ENCODE assay signal across 1 cellular context in the genomic region with DNA sequence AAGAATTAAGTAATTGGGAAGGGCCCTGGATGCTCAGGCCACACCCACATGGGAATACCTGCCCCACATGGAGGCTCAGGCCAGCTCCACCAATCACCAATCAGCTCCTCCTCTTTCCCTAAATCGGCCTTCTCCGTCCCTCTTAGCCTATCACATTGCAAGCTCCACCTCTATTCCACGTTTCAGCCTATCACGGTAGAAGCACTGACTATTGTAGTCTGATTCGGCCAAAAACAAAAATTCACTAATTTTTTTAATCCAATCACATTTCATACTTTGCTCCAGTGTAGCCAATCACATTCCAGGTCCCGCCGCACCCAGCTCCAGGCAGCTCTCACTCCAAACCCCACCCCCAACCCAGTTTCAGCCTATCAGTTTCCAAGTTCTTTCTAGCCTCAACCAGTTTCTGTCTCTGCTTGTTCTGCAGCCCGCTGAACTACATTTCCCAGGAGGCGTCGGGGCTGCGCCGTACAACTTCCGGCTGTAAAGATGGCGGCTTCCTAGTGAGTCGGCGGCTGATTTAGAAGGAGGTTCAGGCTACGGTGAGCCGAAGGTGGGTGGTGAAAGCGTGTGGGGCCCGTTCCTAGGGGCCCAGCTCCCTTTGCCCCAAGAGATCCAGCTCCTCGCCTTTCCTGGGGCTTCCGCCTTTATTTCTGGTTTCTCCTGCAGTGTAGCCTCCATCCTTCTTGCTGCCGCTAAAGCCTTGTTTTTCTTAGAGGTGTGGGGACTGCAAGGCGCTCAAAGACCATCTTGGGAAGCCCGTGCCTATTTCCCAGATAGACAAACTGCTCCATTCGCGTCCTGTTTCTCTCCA.
TF ChIP-seq lines count a peak whose summit lies in the region.

A gene (plus strand): TSS at position 469 of the 814 bp plus-strand sequence. CDS start 1,364 bp downstream, outside the sequence.

TF ChIP-seq in K562, 482 proteins besides CTCF, POLR2A, EP300 and RAD21 (continued from another document and continues in another):
- peak; percentile 64; the same call in 1 of the 2 replicates for TF ChIP-seq POLR2H (tag; IDR thresholded peaks at IDR 0.05; ENCODE audit: low read depth)
- TF ChIP-seq, protein P1, sequence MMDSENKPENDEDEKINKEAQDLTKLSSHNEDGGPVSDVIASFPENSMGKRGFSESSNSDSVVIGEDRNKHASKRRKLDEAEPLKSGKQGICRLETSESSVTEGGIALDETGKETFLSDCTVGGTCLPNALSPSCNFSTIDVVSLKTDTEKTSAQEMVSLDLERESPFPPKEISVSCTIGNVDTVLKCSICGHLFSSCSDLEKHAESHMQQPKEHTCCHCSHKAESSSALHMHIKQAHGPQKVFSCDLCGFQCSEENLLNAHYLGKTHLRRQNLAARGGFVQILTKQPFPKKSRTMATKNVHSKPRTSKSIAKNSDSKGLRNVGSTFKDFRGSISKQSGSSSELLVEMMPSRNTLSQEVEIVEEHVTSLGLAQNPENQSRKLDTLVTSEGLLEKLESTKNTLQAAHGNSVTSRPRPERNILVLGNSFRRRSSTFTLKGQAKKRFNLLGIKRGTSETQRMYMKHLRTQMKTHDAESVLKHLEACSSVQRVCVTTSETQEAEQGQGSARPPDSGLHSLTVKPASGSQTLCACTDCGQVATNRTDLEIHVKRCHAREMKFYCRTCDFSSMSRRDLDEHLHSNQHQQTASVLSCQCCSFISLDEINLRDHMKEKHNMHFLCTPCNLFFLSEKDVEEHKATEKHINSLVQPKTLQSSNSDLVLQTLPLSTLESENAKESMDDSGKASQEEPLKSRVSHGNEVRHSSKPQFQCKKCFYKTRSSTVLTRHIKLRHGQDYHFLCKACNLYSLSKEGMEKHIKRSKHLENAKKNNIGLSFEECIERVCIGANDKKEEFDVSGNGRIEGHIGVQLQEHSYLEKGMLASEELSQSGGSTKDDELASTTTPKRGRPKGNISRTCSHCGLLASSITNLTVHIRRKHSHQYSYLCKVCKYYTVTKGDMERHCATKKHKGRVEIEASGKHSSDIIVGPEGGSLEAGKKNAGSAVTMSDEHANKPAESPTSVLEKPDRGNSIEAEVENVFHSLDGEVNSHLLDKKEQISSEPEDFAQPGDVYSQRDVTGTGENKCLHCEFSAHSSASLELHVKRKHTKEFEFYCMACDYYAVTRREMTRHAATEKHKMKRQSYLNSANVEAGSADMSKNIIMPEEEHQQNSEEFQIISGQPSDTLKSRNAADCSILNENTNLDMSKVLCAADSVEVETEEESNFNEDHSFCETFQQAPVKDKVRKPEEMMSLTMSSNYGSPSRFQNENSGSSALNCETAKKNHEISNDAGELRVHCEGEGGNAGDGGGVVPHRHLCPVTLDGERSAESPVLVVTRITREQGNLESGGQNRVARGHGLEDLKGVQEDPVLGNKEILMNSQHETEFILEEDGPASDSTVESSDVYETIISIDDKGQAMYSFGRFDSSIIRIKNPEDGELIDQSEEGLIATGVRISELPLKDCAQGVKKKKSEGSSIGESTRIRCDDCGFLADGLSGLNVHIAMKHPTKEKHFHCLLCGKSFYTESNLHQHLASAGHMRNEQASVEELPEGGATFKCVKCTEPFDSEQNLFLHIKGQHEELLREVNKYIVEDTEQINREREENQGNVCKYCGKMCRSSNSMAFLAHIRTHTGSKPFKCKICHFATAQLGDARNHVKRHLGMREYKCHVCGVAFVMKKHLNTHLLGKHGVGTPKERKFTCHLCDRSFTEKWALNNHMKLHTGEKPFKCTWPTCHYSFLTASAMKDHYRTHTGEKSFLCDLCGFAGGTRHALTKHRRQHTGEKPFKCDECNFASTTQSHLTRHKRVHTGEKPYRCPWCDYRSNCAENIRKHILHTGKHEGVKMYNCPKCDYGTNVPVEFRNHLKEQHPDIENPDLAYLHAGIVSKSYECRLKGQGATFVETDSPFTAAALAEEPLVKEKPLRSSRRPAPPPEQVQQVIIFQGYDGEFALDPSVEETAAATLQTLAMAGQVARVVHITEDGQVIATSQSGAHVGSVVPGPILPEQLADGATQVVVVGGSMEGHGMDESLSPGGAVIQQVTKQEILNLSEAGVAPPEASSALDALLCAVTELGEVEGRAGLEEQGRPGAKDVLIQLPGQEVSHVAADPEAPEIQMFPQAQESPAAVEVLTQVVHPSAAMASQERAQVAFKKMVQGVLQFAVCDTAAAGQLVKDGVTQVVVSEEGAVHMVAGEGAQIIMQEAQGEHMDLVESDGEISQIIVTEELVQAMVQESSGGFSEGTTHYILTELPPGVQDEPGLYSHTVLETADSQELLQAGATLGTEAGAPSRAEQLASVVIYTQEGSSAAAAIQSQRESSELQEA (IDR thresholded peaks at IDR 0.05; ENCODE audit: low read depth), result peak; percentile 85
- no peak for TF ChIP-seq HDAC3 (IDR thresholded peaks at IDR 0.05; ENCODE audit: borderline replicate concordance, partially characterized antibody)
- no peak for TF ChIP-seq ARHGAP35 (IDR thresholded peaks at IDR 0.05; ENCODE audit: partially characterized antibody)
- no peak for TF ChIP-seq ETV5 (CRISPR knock-in tag; IDR thresholded peaks at IDR 0.05; ENCODE audit: low read depth)
- peak; percentile 98 for TF ChIP-seq SIN3B (IDR thresholded peaks at IDR 0.05; ENCODE audit: low read depth)
- TF ChIP-seq PCBP1 (IDR thresholded peaks at IDR 0.05; ENCODE audit: low read depth, low read length, poor library complexity, severe bottlenecking), result no peak
- TF ChIP-seq, protein P2, sequence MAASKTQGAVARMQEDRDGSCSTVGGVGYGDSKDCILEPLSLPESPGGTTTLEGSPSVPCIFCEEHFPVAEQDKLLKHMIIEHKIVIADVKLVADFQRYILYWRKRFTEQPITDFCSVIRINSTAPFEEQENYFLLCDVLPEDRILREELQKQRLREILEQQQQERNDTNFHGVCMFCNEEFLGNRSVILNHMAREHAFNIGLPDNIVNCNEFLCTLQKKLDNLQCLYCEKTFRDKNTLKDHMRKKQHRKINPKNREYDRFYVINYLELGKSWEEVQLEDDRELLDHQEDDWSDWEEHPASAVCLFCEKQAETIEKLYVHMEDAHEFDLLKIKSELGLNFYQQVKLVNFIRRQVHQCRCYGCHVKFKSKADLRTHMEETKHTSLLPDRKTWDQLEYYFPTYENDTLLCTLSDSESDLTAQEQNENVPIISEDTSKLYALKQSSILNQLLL (CRISPR knock-in tag; IDR thresholded peaks at IDR 0.05; ENCODE audit: borderline replicate concordance), result peak; percentile 16; the same call in 1 of the 2 replicates
- TF ChIP-seq MECOM (CRISPR knock-in tag; IDR thresholded peaks at IDR 0.05), result 0 out of 2 replicates have a peak, but pooled peaks have one; percentile 55
- TF ChIP-seq POLR2G (IDR thresholded peaks at IDR 0.05; ENCODE audit: low read depth, low read length), result peak; percentile 73
- TF ChIP-seq, protein P3, sequence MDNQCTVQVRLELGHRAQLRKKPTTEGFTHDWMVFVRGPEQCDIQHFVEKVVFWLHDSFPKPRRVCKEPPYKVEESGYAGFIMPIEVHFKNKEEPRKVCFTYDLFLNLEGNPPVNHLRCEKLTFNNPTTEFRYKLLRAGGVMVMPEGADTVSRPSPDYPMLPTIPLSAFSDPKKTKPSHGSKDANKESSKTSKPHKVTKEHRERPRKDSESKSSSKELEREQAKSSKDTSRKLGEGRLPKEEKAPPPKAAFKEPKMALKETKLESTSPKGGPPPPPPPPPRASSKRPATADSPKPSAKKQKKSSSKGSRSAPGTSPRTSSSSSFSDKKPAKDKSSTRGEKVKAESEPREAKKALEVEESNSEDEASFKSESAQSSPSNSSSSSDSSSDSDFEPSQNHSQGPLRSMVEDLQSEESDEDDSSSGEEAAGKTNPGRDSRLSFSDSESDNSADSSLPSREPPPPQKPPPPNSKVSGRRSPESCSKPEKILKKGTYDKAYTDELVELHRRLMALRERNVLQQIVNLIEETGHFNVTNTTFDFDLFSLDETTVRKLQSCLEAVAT (IDR thresholded peaks at IDR 0.05), result peak in 1 of 2 experiments; percentile 96; a peak in 2 of 4 replicates
- 0 out of 2 replicates have a peak, but pooled peaks have one; percentile 28 for TF ChIP-seq ZNF75A (CRISPR knock-in tag; IDR thresholded peaks at IDR 0.05)
- no peak for TF ChIP-seq ZNF695 (CRISPR knock-in tag; IDR thresholded peaks at IDR 0.05)
- TF ChIP-seq SMAD4 (CRISPR knock-in tag; conservative IDR thresholded peaks at IDR 0.05), result peak; percentile 73
- TF ChIP-seq NEUROD1 (IDR thresholded peaks at IDR 0.05; ENCODE audit: borderline replicate concordance, low read depth, low read length, partially characterized antibody), result peak; percentile 97
- no peak for TF ChIP-seq RBM14 (IDR thresholded peaks at IDR 0.05; ENCODE audit: borderline replicate concordance, insufficient read depth, low read depth, low read length)
- peak; percentile 87 for TF ChIP-seq SAP30 (IDR thresholded peaks at IDR 0.05; ENCODE audit: borderline replicate concordance, insufficient read depth, low read depth, low read length, poor library complexity, severe bottlenecking)
- TF ChIP-seq, protein P4, sequence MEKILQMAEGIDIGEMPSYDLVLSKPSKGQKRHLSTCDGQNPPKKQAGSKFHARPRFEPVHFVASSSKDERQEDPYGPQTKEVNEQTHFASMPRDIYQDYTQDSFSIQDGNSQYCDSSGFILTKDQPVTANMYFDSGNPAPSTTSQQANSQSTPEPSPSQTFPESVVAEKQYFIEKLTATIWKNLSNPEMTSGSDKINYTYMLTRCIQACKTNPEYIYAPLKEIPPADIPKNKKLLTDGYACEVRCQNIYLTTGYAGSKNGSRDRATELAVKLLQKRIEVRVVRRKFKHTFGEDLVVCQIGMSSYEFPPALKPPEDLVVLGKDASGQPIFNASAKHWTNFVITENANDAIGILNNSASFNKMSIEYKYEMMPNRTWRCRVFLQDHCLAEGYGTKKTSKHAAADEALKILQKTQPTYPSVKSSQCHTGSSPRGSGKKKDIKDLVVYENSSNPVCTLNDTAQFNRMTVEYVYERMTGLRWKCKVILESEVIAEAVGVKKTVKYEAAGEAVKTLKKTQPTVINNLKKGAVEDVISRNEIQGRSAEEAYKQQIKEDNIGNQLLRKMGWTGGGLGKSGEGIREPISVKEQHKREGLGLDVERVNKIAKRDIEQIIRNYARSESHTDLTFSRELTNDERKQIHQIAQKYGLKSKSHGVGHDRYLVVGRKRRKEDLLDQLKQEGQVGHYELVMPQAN (IDR thresholded peaks at IDR 0.05; ENCODE audit: borderline replicate concordance), result peak; percentile 81; the same call in 1 of the 2 replicates
- TF ChIP-seq, protein P5, sequence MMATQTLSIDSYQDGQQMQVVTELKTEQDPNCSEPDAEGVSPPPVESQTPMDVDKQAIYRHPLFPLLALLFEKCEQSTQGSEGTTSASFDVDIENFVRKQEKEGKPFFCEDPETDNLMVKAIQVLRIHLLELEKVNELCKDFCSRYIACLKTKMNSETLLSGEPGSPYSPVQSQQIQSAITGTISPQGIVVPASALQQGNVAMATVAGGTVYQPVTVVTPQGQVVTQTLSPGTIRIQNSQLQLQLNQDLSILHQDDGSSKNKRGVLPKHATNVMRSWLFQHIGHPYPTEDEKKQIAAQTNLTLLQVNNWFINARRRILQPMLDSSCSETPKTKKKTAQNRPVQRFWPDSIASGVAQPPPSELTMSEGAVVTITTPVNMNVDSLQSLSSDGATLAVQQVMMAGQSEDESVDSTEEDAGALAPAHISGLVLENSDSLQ (IDR thresholded peaks at IDR 0.05), result peak; percentile 78
- no peak for TF ChIP-seq FOXJ3 (CRISPR knock-in tag; IDR thresholded peaks at IDR 0.05)
- TF ChIP-seq, protein P6, sequence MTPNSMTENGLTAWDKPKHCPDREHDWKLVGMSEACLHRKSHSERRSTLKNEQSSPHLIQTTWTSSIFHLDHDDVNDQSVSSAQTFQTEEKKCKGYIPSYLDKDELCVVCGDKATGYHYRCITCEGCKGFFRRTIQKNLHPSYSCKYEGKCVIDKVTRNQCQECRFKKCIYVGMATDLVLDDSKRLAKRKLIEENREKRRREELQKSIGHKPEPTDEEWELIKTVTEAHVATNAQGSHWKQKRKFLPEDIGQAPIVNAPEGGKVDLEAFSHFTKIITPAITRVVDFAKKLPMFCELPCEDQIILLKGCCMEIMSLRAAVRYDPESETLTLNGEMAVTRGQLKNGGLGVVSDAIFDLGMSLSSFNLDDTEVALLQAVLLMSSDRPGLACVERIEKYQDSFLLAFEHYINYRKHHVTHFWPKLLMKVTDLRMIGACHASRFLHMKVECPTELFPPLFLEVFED (CRISPR knock-in tag; conservative IDR thresholded peaks at IDR 0.05), result peak; percentile 86
- peak; percentile 90 for TF ChIP-seq KDM5B (IDR thresholded peaks at IDR 0.05; ENCODE audit: insufficient replicate concordance, low read depth, low read length)
- TF ChIP-seq NCOA1 (IDR thresholded peaks at IDR 0.05; ENCODE audit: low read depth), result no peak
- TF ChIP-seq ZNF121 (CRISPR knock-in tag; conservative IDR thresholded peaks at IDR 0.05), result no peak
- peak; percentile 98 for TF ChIP-seq BACH1 (tag; IDR thresholded peaks at IDR 0.05)
- TF ChIP-seq ZC3H11A (IDR thresholded peaks at IDR 0.05; ENCODE audit: low read depth, low read length), result no peak
- peak; percentile 17; the same call in 1 of the 2 replicates for TF ChIP-seq TEAD4 (IDR thresholded peaks at IDR 0.05; ENCODE audit: low read length)
- TF ChIP-seq TEAD4 (CRISPR knock-in tag; IDR thresholded peaks at IDR 0.05; ENCODE audit: borderline replicate concordance), result no peak
- TF ChIP-seq CHD2 (IDR thresholded peaks at IDR 0.05; ENCODE audit: low read depth, low read length), result peak; percentile 87
- TF ChIP-seq FOXK1 (CRISPR knock-in tag; IDR thresholded peaks at IDR 0.05; ENCODE audit: borderline replicate concordance), result no peak
- TF ChIP-seq STAT5B (CRISPR knock-in tag; IDR thresholded peaks at IDR 0.05), result no peak
- TF ChIP-seq MCM7 (IDR thresholded peaks at IDR 0.05), result no peak
- no peak for TF ChIP-seq ZNF354B (CRISPR knock-in tag; IDR thresholded peaks at IDR 0.05)
- TF ChIP-seq POU5F1 (IDR thresholded peaks at IDR 0.05; ENCODE audit: borderline replicate concordance, low read depth, low read length, partially characterized antibody), result peak; percentile 55
- TF ChIP-seq TRIM28 (IDR thresholded peaks at IDR 0.05), result no peak
- TF ChIP-seq KDM4B (IDR thresholded peaks at IDR 0.05; ENCODE audit: borderline replicate concordance in 2 of 2, low read depth in 1 of 2), result peak in 1 of 2 experiments; percentile 69; a peak in 1 of 4 replicates
- TF ChIP-seq SAFB2 (IDR thresholded peaks at IDR 0.05; ENCODE audit: borderline replicate concordance, low read depth, low read length, severe bottlenecking), result no peak
- no peak for TF ChIP-seq EWSR1 (IDR thresholded peaks at IDR 0.05; ENCODE audit: borderline replicate concordance, low read depth, partially characterized antibody)
- 0 out of 2 replicates have a peak, but pooled peaks have one; percentile 78 for TF ChIP-seq ERF (CRISPR knock-in tag; IDR thresholded peaks at IDR 0.05)
- TF ChIP-seq, protein P7, sequence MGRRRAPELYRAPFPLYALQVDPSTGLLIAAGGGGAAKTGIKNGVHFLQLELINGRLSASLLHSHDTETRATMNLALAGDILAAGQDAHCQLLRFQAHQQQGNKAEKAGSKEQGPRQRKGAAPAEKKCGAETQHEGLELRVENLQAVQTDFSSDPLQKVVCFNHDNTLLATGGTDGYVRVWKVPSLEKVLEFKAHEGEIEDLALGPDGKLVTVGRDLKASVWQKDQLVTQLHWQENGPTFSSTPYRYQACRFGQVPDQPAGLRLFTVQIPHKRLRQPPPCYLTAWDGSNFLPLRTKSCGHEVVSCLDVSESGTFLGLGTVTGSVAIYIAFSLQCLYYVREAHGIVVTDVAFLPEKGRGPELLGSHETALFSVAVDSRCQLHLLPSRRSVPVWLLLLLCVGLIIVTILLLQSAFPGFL (CRISPR knock-in tag; IDR thresholded peaks at IDR 0.05), result no peak
- TF ChIP-seq, protein P8, sequence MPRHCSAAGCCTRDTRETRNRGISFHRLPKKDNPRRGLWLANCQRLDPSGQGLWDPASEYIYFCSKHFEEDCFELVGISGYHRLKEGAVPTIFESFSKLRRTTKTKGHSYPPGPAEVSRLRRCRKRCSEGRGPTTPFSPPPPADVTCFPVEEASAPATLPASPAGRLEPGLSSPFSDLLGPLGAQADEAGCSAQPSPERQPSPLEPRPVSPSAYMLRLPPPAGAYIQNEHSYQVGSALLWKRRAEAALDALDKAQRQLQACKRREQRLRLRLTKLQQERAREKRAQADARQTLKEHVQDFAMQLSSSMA (CRISPR knock-in tag; IDR thresholded peaks at IDR 0.05), result no peak
- 0 out of 2 replicates have a peak, but pooled peaks have one; percentile 35 for TF ChIP-seq NR2C2 (CRISPR knock-in tag; IDR thresholded peaks at IDR 0.05)
- peak; percentile 85 for TF ChIP-seq NR2C2 (tag; IDR thresholded peaks at IDR 0.05)
